ENCODE assay signal across 31 cellular contexts in the genomic region with DNA sequence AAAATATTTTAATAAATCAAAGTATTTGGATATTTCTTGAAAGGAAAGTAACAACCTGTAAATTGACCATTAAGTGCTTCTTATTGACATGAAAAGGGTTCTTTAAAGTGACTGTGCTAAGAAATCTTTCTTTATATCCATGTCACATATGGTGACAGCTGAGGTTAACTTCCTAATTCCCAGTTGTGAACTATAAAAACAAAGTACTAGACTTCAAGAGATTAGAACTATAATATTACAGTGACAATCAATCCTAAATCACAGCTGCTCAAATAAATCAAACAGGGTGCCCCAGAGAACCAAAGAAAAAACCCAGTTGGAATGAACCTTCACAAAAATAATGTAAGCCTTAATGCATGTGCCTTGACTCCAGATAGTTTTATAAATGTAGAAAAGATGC.
"Had no signal": no experiment of that assay in that cellular context is flagged by ENCODE, and none has a peak within 500 bp of the region (broad histone marks: within the 10 kb centered on the region; RNA-seq: fewer than 3 reads in every experiment).

No MANE protein-coding gene starts in this region.

- H3K27ac ChIP-seq: adrenal gland, body of pancreas, brain microvascular endothelial cell, breast epithelium, VCaP had no signal

- H3K36me3 ChIP-seq: adrenal gland, brain microvascular endothelial cell had no signal

- H3K27me3 ChIP-seq: adrenal gland, body of pancreas, brain microvascular endothelial cell, breast epithelium had no signal

- ATAC-seq: activated CD8-positive, alpha-beta T cell treated with anti-CD3 and anti-CD28 coated beads for 36 hours; activated naive CD4-positive, alpha-beta T cell treated with anti-CD3 and anti-CD28 coated beads, Interleukin-2, amount 50 U/mL, for 72 hours; activated T-cell treated with anti-CD3 and anti-CD28 coated beads, Interleukin-2, amount 50 U/mL, for 4 hours; activated T-cell treated with anti-CD3 and anti-CD28 coated beads, Interleukin-2, amount 50 U/mL, for 72 hours; activated T-helper 17 cell treated with anti-CD3 and anti-CD28 coated beads, Interleukin-2, amount 50 U/mL, for 72 hours; body of pancreas had no signal

- H3K9me3 ChIP-seq: adrenal gland, body of pancreas, breast epithelium had no signal

- DNase-seq: activated B cell treated with CpG ODN at 0.5 μM for 24 hours; activated CD4-positive, alpha-beta memory T cell treated with anti-CD3 and anti-CD28 coated beads for 36 hours; activated CD4-positive, alpha-beta T cell treated with anti-CD3 and anti-CD28 coated beads for 4 hours; activated CD4-positive, alpha-beta T cell treated with anti-CD3 and anti-CD28 coated beads, Interleukin-2, amount 10 ng/mL, durations not matched to agents 24 days and 14 days; activated CD4-positive, alpha-beta T cell treated with anti-CD3 and anti-CD28 coated beads, Interleukin-2, amount 50 U/mL, for 1 hour; activated CD4-positive, alpha-beta T cell treated with anti-CD3 and anti-CD28 coated beads, Interleukin-2, amount 50 U/mL, for 4 hours; activated CD4-positive, CD25-positive, alpha-beta regulatory T cell treated with anti-CD3 and anti-CD28 coated beads, Interleukin-2, amount 50 U/mL, for 72 hours; activated CD8-positive, alpha-beta memory T cell treated with anti-CD3 and anti-CD28 coated beads, Interleukin-2, amount 50 U/mL, for 4 hours; activated CD8-positive, alpha-beta T cell treated with anti-CD3 and anti-CD28 coated beads for 36 hours; activated effector memory CD4-positive, alpha-beta T cell treated with anti-CD3 and anti-CD28 coated beads, Interleukin-2, amount 50 U/mL, for 16 hours; activated gamma-delta T cell treated with Interleukin-2 at 50 U/mL for 16 hours; activated naive CD4-positive, alpha-beta T cell; activated naive CD4-positive, alpha-beta T cell treated with anti-CD3 and anti-CD28 coated beads for 36 hours; activated naive CD4-positive, alpha-beta T cell treated with anti-CD3 and anti-CD28 coated beads, Interleukin-2, amount 50 U/mL, for 16 hours; activated naive CD8-positive, alpha-beta T cell treated with anti-CD3 and anti-CD28 coated beads for 36 hours; activated T-cell treated with anti-CD3 and anti-CD28 coated beads for 4 hours; activated T-cell treated with anti-CD3 and anti-CD28 coated beads, Interleukin-2, amount 50 U/mL, for 1 hour; activated T-cell treated with anti-CD3 and anti-CD28 coated beads, Interleukin-2, amount 50 U/mL, for 4 hours; activated T-cell treated with anti-CD3 and anti-CD28 coated beads, Interleukin-2, amount 50 U/mL, for 72 hours; adrenal gland; amniotic stem cell; aorta; body of pancreas; brain microvascular endothelial cell; central memory CD4-positive, alpha-beta T cell; T-helper 2 cell; T-helper 9 cell had no signal

- H3K4me3 ChIP-seq: adrenal gland, body of pancreas, breast epithelium had no signal

- H3K4me1 ChIP-seq: adrenal gland, body of pancreas, breast epithelium had no signal
